8 cellular contexts compared by ENCODE assay signal in genomic region chr12:4539167-4539870, GRCh38. TPM values are rescaled to one million over a fixed set of nuclear protein-coding genes. Genes with fewer than 3 reads are reported as not detected.
DNase-seq lines count a peak whose midpoint lies in the region; ATAC-seq and TF ChIP-seq lines count a peak whose summit lies in the region.

No MANE protein-coding gene starts in this region.

- peak overlapping the region; percentile 95 for H2AFZ ChIP-seq in GM23248

- WGBS in GM23248 (ENCODE audit: low coverage in 1 of 2, low lambda C conversion rate in 2 of 2, missing lambda C conversion rate in 2 of 2), 2 experiments, result 10 to 11% methylated on average over 16 of the region's 16 CpGs

- in situ Hi-C loops in GM23248 (cut with MboI), result no loop called here

- no peaks in the 10 kb centered on the region for H3K9me3 ChIP-seq in GM23248 (ENCODE audit: low read depth)
- H3K9me3 ChIP-seq in skeletal muscle satellite cell (replicated peaks; ENCODE audit: low read length), result no peaks in the 10 kb centered on the region

- H3K9ac ChIP-seq in GM23248, result peak overlapping the region; percentile 93
- peak overlapping the region; percentile 97 for H3K9ac ChIP-seq in skeletal muscle satellite cell (ENCODE audit: low read depth, low read length)

- H3K4me2 ChIP-seq in GM23248 (ENCODE audit: unreplicated experiment), result peak overlapping the region; percentile 77
- H3K4me2 ChIP-seq in skeletal muscle satellite cell (ENCODE audit: low read length), result peak overlapping the region; percentile 82

- peaks cover 62% of the 10 kb centered on the region for H3K79me2 ChIP-seq in GM23248 (ENCODE audit: insufficient read depth)

- H3K4me1 ChIP-seq in GM23248 (ENCODE audit: insufficient read depth), result peaks cover 12% of the 10 kb centered on the region
- H3K4me1 ChIP-seq in skeletal muscle satellite cell (ENCODE audit: control insufficient read depth, insufficient read depth, low read length), result peaks cover 15% of the 10 kb centered on the region

- no peaks in the 10 kb centered on the region for H4K20me1 ChIP-seq in GM23248 (ENCODE audit: insufficient read depth)

- no peak for ATAC-seq in HG03175 (IDR thresholded peaks at IDR 0.05; ENCODE audit: unreplicated experiment)

- H3K4me3 ChIP-seq in GM23248, result peak overlapping the region; percentile 83
- peak overlapping the region; percentile 98 for H3K4me3 ChIP-seq in fibroblast of the aortic adventitia (ENCODE audit: low read depth, low read length)
- peak overlapping the region; percentile 80 for H3K4me3 ChIP-seq in skeletal muscle satellite cell (ENCODE audit: low read length)

- H3K27ac ChIP-seq in GM23248, result peak overlapping the region; percentile 23; the same call in 1 of the 2 replicates

- H3K9me2 ChIP-seq in GM23248 (ENCODE audit: insufficient read depth), result no peaks in the 10 kb centered on the region

- H3F3A ChIP-seq in GM23248 (ENCODE audit: insufficient read depth), result no peaks in the 10 kb centered on the region

- H3K36me3 ChIP-seq in GM23248 (ENCODE audit: low read depth) (0 out of 2 replicates have a peak, but pooled peaks cover 4% of the 10 kb centered on the region), skeletal muscle satellite cell (ENCODE audit: insufficient read depth, low read length) (peaks cover 10% of the 10 kb centered on the region)

- DNase-seq in GM23248 (peak; percentile 25), RKO (ENCODE audit: low spot score) (peak; percentile 81), fibroblast of the aortic adventitia (ENCODE audit: low read depth) (no peak), foreskin melanocyte (no peak), SIG-M5 (lab: John Stamatoyannopoulos, UW) (no peak), superior temporal gyrus (ENCODE audit: extremely low spot score) (no peak)

- TF ChIP-seq CTCF in fibroblast of the aortic adventitia (IDR thresholded peaks at IDR 0.05; ENCODE audit: insufficient read depth, low read length), result no peak

- H3K27me3 ChIP-seq in GM23248 (replicated peaks; ENCODE audit: insufficient read depth), result no peaks in the 10 kb centered on the region
- H3K27me3 ChIP-seq in skeletal muscle satellite cell (ENCODE audit: control insufficient read depth, insufficient read depth, low read length), result no peaks in the 10 kb centered on the region

RNA-seq across cellular contexts. Expression of gene RAD51AP1, which starts 0.6 kb away (rescaled TPM):
- total RNA-seq in GM23248 (2014; rRNA removed; shearing (Covaris generic)), result 13.1 and 13.2 TPM in 2 replicates
- 11.6 and 12.4 TPM in 2 replicates for polyA plus RNA-seq in GM23248 (2016; fragmentation: Nextera tagmentation; extraction: Ambion mirVana)
- total RNA-seq in fibroblast of the aortic adventitia (ENCODE audit: low replicate concordance), result 2.9 and 35.2 TPM in 2 replicates
- total RNA-seq in skeletal muscle satellite cell (2012; rRNA removed), result 18.5 and 19.7 TPM in 2 replicates

RNA-seq across cellular contexts. Expression of gene DYRK4, which starts 22.7 kb away (rescaled TPM):
- total RNA-seq in GM23248 (2014; rRNA removed; shearing (Covaris generic)), result 63.3 and 78.3 TPM in 2 replicates
- 64.0 and 64.5 TPM in 2 replicates for polyA plus RNA-seq in GM23248 (2016; fragmentation: Nextera tagmentation; extraction: Ambion mirVana)
- total RNA-seq in fibroblast of the aortic adventitia (ENCODE audit: low replicate concordance), result 12.8 and 34.2 TPM in 2 replicates
- total RNA-seq in skeletal muscle satellite cell (2012; rRNA removed), result 25.9 and 37.1 TPM in 2 replicates

Comparison
In these comparisons a context has a peak if more than half of its experiments do, and no peak if none do; other contexts are left out.
1. DNase-seq: peak in GM23248 (single experiment) and RKO (single experiment); none in fibroblast of the aortic adventitia (single experiment), foreskin melanocyte (single experiment), SIG-M5 (single experiment) and superior temporal gyrus (single experiment).
2. Peak in every context shown above with its lines, with median percentiles within 50 percentile points of each other: H3K4me3 ChIP-seq.